8 cellular contexts compared by ENCODE assay signal in genomic region chr3:32817195-32817560, GRCh38. TPM values are rescaled to one million over a fixed set of nuclear protein-coding genes. Genes with fewer than 3 reads are reported as not detected.
DNase-seq lines count a peak whose midpoint lies in the region; ATAC-seq and TF ChIP-seq lines count a peak whose summit lies in the region.

No MANE protein-coding gene starts in this region.

- no peaks in the 10 kb centered on the region for H3K9me3 Mint-ChIP-seq in nephron progenitor cell

- H3K4me3 ChIP-seq in HFF-Myc (replicated peaks; ENCODE audit: low read depth, low read length) (peak overlapping the region; percentile 27; the same call in 1 of the 2 replicates), dorsolateral prefrontal cortex (peak overlapping the region; percentile 22 to 73 (median 59))

- DNase-seq in CD1c-positive myeloid dendritic cell (ENCODE audit: extremely low spot score) (peak; percentile 64), HFF-Myc (ENCODE audit: extremely low read depth, low read depth) (no peak), dorsolateral prefrontal cortex (peak in 2 of 10 donors; percentile 37 to 45), nephron progenitor cell (peak; percentile 66), NOMO-1 treated with DMSO at 0.1 percent for 48 hours (lab: John Stamatoyannopoulos, UW; ENCODE audit: unreplicated experiment) (no peak), NCI-H2107 (lab: John Stamatoyannopoulos, UW) (no peak)

- intact Hi-C loops in dorsolateral prefrontal cortex (cut with DNase I), result no loop called here

- H3K27me3 ChIP-seq in dorsolateral prefrontal cortex, result peaks cover 0 to 67% (median 37%) of the 10 kb centered on the region in 45 donors

- H3K4me1 Mint-ChIP-seq in nephron progenitor cell, result peaks cover 66% of the 10 kb centered on the region

- ATAC-seq in HG03520 (IDR thresholded peaks at IDR 0.05; ENCODE audit: unreplicated experiment) (no peak), GM21723 (IDR thresholded peaks at IDR 0.05; ENCODE audit: unreplicated experiment) (no peak)

- peak overlapping the region; percentile 95 for H3K4me3 Mint-ChIP-seq in nephron progenitor cell

- TF ChIP-seq CTCF in HFF-Myc (IDR thresholded peaks at IDR 0.05; ENCODE audit: low read depth, low read length, missing control alignments) (no peak), dorsolateral prefrontal cortex (IDR thresholded peaks at IDR 0.05 in 54 of 56, conservative IDR thresholded peaks at IDR 0.05 in 2 of 56; ENCODE audit: low read depth in 1 of 56, partially characterized antibody in 56 of 56) (no peak), nephron progenitor cell (IDR thresholded peaks at IDR 0.05) (no peak)

- H3K27ac Mint-ChIP-seq in nephron progenitor cell, result peak overlapping the region; percentile 100

- H3K36me3 Mint-ChIP-seq in nephron progenitor cell (ENCODE audit: low read depth), result peaks cover 8% of the 10 kb centered on the region

- H3K27me3 Mint-ChIP-seq in nephron progenitor cell (ENCODE audit: low read depth, poor library complexity), result peaks cover 7% of the 10 kb centered on the region

- peak overlapping the region in 17 of 59 donors; percentile 12 to 66 (median 46) for H3K27ac ChIP-seq in dorsolateral prefrontal cortex

RNA-seq across cellular contexts. Expression of gene TRIM71, which starts 0.6 kb away (rescaled TPM):
- 1 to 10 TPM in 65 of 120 experiments, under 1 TPM in 55; 0.36 to 2.1 (median 1.0) TPM for total RNA-seq in dorsolateral prefrontal cortex

Comparison
In these comparisons a context has a peak if more than half of its experiments do, and no peak if none do; other contexts are left out.
1. DNase-seq: peak in CD1c-positive myeloid dendritic cell (single experiment) and nephron progenitor cell (single experiment); none in HFF-Myc (single experiment), NOMO-1 treated with DMSO at 0.1 percent for 48 hours (single experiment) and NCI-H2107 (single experiment).